Comparison of ENCODE assay signal across 8 cellular contexts in genomic region chr12:123427036-123427769, GRCh38. TPM values are rescaled to one million over a fixed set of nuclear protein-coding genes. Genes with fewer than 3 reads are reported as not detected.
DNase-seq lines count a peak whose midpoint lies in the region; ATAC-seq and TF ChIP-seq lines count a peak whose summit lies in the region.

No MANE protein-coding gene starts in this region.

- DNase-seq in lower lobe of right lung, result no peak
- no peak for DNase-seq in cerebellar cortex (ENCODE audit: low spot score)
- no peak for DNase-seq in HPDE6-E6E7 (ENCODE audit: extremely low spot score)
- DNase-seq in HuH-7.5 (ENCODE audit: low spot score), result no peak

- peaks cover 88% of the 10 kb centered on the region for H3K36me3 ChIP-seq in lower lobe of right lung

- no peak overlapping the region for H3K27ac ChIP-seq in lower lobe of right lung

- TF ChIP-seq CTCF in lower lobe of right lung (IDR thresholded peaks at IDR 0.05), result no peak

- no peaks in the 10 kb centered on the region for H3K9me3 ChIP-seq in lower lobe of right lung

- H3K4me1 ChIP-seq in lower lobe of right lung, result peaks cover 5% of the 10 kb centered on the region

- peak; percentile 89 for ATAC-seq in GM18517 (IDR thresholded peaks at IDR 0.05; ENCODE audit: unreplicated experiment)
- peak; percentile 85 for ATAC-seq in GM21528 (IDR thresholded peaks at IDR 0.05; ENCODE audit: low FRiP score, unreplicated experiment)
- peak; percentile 94 for ATAC-seq in HG03520 (IDR thresholded peaks at IDR 0.05; ENCODE audit: unreplicated experiment)
- peak; percentile 29 to 63 for ATAC-seq in lower lobe of right lung
- no peak for ATAC-seq in SK-N-SH treated with all-trans-retinoic acid at 6 μM for 48 hours

- no peaks in the 10 kb centered on the region for H3K27me3 ChIP-seq in lower lobe of right lung (ENCODE audit: low read depth)

- no peak overlapping the region for H3K4me3 ChIP-seq in lower lobe of right lung

- intact Hi-C loops in lower lobe of right lung (cut with DNase I), result no loop called here

TF ChIP-seq in SK-N-SH treated with all-trans-retinoic acid at 6 μM for 48 hours, 23 proteins besides CTCF, POLR2A, EP300 and RAD21:
- no peak for TF ChIP-seq TOX (CRISPR knock-in tag; IDR thresholded peaks at IDR 0.05; ENCODE audit: borderline replicate concordance)

RNA-seq across cellular contexts. Expression of gene RILPL2, which starts 9.3 kb away (rescaled TPM):
- total RNA-seq in lower lobe of right lung, result 18.6 TPM

RNA-seq across cellular contexts. Expression of gene SNRNP35, which starts 30.7 kb away (rescaled TPM):
- total RNA-seq in lower lobe of right lung, result 23.3 TPM

RNA-seq across cellular contexts. Expression of gene KMT5A, which starts 43.3 kb away (rescaled TPM):
- total RNA-seq in lower lobe of right lung, result 41.7 TPM
